25 cellular contexts compared by ENCODE assay signal in the genomic region with DNA sequence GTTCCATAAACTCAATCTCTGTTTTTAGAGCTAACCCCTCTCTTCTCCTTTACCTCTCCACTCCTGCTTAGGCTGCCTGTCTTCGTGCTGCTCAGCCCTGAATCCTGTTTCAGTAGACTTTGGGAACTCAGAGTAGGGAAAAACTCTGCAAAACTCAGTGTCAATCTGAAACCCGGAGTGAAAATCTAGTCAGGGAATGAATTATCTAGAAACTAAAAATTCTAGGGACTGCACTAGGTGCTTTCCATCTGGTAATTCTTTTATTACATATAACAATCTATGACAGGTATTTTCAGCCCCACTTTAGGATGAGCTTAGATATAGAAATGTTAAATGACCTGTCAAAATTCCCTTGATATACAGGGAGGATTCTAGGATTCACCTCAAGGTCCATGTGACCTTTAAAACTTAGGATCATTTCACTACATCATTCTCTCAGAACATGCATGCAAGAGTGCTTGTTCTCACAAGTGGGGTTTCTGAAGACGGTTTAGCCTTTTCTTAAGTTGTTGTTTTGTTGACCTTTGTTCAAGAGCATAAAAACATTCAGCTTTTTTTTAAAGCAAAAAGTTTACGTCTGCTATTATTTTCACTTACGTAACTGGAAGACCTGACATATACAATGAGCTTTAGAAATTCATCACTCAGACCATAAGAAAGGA.
DNase-seq lines count a peak whose midpoint lies in the region; ATAC-seq and TF ChIP-seq lines count a peak whose summit lies in the region.
"Had no signal": no experiment of that assay in that cellular context is flagged by ENCODE, and none has a peak within 500 bp of the region (broad histone marks: within the 10 kb centered on the region; RNA-seq: fewer than 3 reads in every experiment).

No MANE protein-coding gene starts in this region.

- H3K23ac ChIP-seq in IMR-90 (ENCODE audit: low read depth, low read length), result peak overlapping the region; percentile 97

- H3K9ac ChIP-seq in IMR-90 (ENCODE audit: low read depth, low read length) (peak overlapping the region; percentile 81; the same call in 1 of the 2 replicates), mammary epithelial cell (ENCODE audit: insufficient read depth, low read length) (no peak overlapping the region)

- peak overlapping the region; percentile 99 for H3K4ac ChIP-seq in IMR-90 (ENCODE audit: low read depth, low read length)

- peaks cover 2% of the 10 kb centered on the region for H3K9me1 ChIP-seq in IMR-90 (ENCODE audit: insufficient read depth, low read length)

- H3K18ac ChIP-seq in IMR-90 (ENCODE audit: low read depth, low read length), result peak overlapping the region; percentile 99

- H2BK120ac ChIP-seq in IMR-90 (ENCODE audit: low read depth, low read length), result peak overlapping the region; percentile 100

- ATAC-seq in GM21529 (IDR thresholded peaks at IDR 0.05; ENCODE audit: unreplicated experiment), result peak; percentile 42
- no peak for ATAC-seq in IMR-90 (ENCODE audit: low read depth)
- no peak for ATAC-seq in GM19397 (IDR thresholded peaks at IDR 0.05; ENCODE audit: unreplicated experiment)
- ATAC-seq: activated CD4-positive, CD25-positive, alpha-beta regulatory T cell treated with anti-CD3 and anti-CD28 coated beads, Interleukin-2, amount 50 U/mL, for 24 hours; activated T-cell treated with anti-CD3 and anti-CD28 coated beads, Interleukin-2, amount 50 U/mL, for 4 hours; CD8-positive, alpha-beta T cell; left lung; Right ventricle myocardium inferior had no signal

- H3K56ac ChIP-seq in IMR-90 (ENCODE audit: extremely low read depth, insufficient read depth, low read length), result peak overlapping the region; percentile 60

- BruUV-seq in IMR-90 (replicated peaks; lab: Mats Ljungman, UMichigan), result no TSS peak
- BruUV-seq in mammary epithelial cell (replicated peaks; lab: Mats Ljungman, UMichigan), result no TSS peak

- H2AFZ ChIP-seq in IMR-90 (replicated peaks; ENCODE audit: low read length, poor library complexity) (peak overlapping the region; percentile 92), mammary epithelial cell (ENCODE audit: low read depth, low read length) (no peak overlapping the region)

- H4K5ac ChIP-seq in IMR-90 (ENCODE audit: low read depth, low read length), result peak overlapping the region; percentile 99

- POLR2A ChIA-PET in IMR-90 (lab: Charles Lee; ENCODE audit: unreplicated experiment), result no interaction called here

- H3K27me3 ChIP-seq in IMR-90 (ENCODE audit: control insufficient read depth, insufficient read depth, low read length) (no peaks in the 10 kb centered on the region), testis (no peaks in the 10 kb centered on the region), mammary epithelial cell (ENCODE audit: insufficient read depth, low read length) (no peaks in the 10 kb centered on the region)
- H3K27me3 ChIP-seq: left lung had no signal

- peak overlapping the region; percentile 96 for H3K27ac ChIP-seq in IMR-90 (ENCODE audit: insufficient read depth, low read length)
- no peak overlapping the region for H3K27ac ChIP-seq in testis
- H3K27ac ChIP-seq in mammary epithelial cell (ENCODE audit: insufficient read depth, low read depth, low read length), result no peak overlapping the region
- H3K27ac ChIP-seq: left lung had no signal

- in situ Hi-C loops in IMR-90 (cut with MboI; ENCODE audit: low sequenced_read_pairs) (no loop called here), mammary epithelial cell (cut with MboI; ENCODE audit: low sequenced_read_pairs in 2 of 2) (no loop called here)

- H4K20me1 ChIP-seq in IMR-90 (ENCODE audit: insufficient read depth, low read length) (no peaks in the 10 kb centered on the region), mammary epithelial cell (ENCODE audit: insufficient read depth, low read length) (no peaks in the 10 kb centered on the region)

- H3K9me3 ChIP-seq in IMR-90 (ENCODE audit: control insufficient read depth, insufficient read depth, low read length), result no peaks in the 10 kb centered on the region
- no peaks in the 10 kb centered on the region for H3K9me3 ChIP-seq in testis
- H3K9me3 ChIP-seq in mammary epithelial cell (replicated peaks; ENCODE audit: insufficient read depth, low read length), result no peaks in the 10 kb centered on the region
- H3K9me3 ChIP-seq: HAP-1 had no signal

- no peak overlapping the region for H2AK9ac ChIP-seq in IMR-90 (replicated peaks; ENCODE audit: low read depth, low read length, poor library complexity)

- no peak for TF ChIP-seq RAD21 in IMR-90 (IDR thresholded peaks at IDR 0.05; ENCODE audit: low read length)

- dilution Hi-C loops in IMR-90 (cut with HindIII; ENCODE audit: low sequenced_read_pairs, unreplicated experiment), result no loop called here
- dilution Hi-C loops in mammary epithelial cell (cut with HindIII; ENCODE audit: low sequenced_read_pairs), result no loop called here

- no peaks in the 10 kb centered on the region for H3K79me2 ChIP-seq in mammary epithelial cell (ENCODE audit: insufficient read depth, low read length)

- H3K14ac ChIP-seq in IMR-90 (replicated peaks; ENCODE audit: low read depth, low read length), result peak overlapping the region; percentile 98

- TF ChIP-seq CTCF in IMR-90 (conservative IDR thresholded peaks at IDR 0.05; ENCODE audit: low read depth, low read length) (no peak), fibroblast of villous mesenchyme (IDR thresholded peaks at IDR 0.05; ENCODE audit: insufficient read depth, low read depth, low read length) (no peak), testis (IDR thresholded peaks at IDR 0.05) (no peak), mammary epithelial cell (conservative IDR thresholded peaks at IDR 0.05 in 1 of 2, IDR thresholded peaks at IDR 0.05 in 1 of 2; ENCODE audit: extremely low read depth in 1 of 2, insufficient read depth in 1 of 2, low read depth in 1 of 2, low read length in 2 of 2) (no peak)

- TF ChIP-seq POLR2A in IMR-90 (IDR thresholded peaks at IDR 0.05; ENCODE audit: low read depth, low read length) (no peak), testis (IDR thresholded peaks at IDR 0.05) (no peak)

- peak overlapping the region; percentile 97 for H4K91ac ChIP-seq in IMR-90 (ENCODE audit: insufficient read depth, low read depth, low read length)

- H3K4me2 ChIP-seq in IMR-90 (ENCODE audit: low read depth, low read length), result no peak overlapping the region
- H3K4me2 ChIP-seq in mammary epithelial cell (ENCODE audit: insufficient read depth, low read depth, low read length), result no peak overlapping the region

- DNase-seq in IMR-90, result no peak
- peak; percentile 57 for DNase-seq in fibroblast of villous mesenchyme (ENCODE audit: low read depth)
- no peak for DNase-seq in testis
- no peak for DNase-seq in mammary epithelial cell
- no peak for DNase-seq in NCI-H82 treated with DMSO at 0.1 percent for 48 hours (lab: John Stamatoyannopoulos, UW; ENCODE audit: unreplicated experiment)
- DNase-seq: activated naive CD4-positive, alpha-beta T cell treated with anti-CD3 and anti-CD28 coated beads, Interleukin-2, amount 50 U/mL, for 16 hours; activated T-cell treated with anti-CD3 and anti-CD28 coated beads, Interleukin-2, amount 50 U/mL, for 4 hours; anterior cingulate cortex; CD8-positive, alpha-beta T cell; central memory CD4-positive, alpha-beta T cell; GF-D8; immature natural killer cell; left lung; midbrain; NCI-H1048; NCI-H187 treated with DMSO at 0.1 percent for 48 hours; NCI-H2227 treated with DMSO at 0.1 percent for 48 hours; nephron progenitor cell; posterior cingulate gyrus; SW 1271 had no signal

- H3K79me1 ChIP-seq in IMR-90 (ENCODE audit: low read depth in 1 of 2, low read length in 2 of 2), result peaks cover 0 to 3% of the 10 kb centered on the region in 2 experiments; a peak in 1 of 4 replicates

- no peak overlapping the region for H3K4me3 ChIP-seq in IMR-90 (ENCODE audit: insufficient read depth, low read depth, low read length)
- H3K4me3 ChIP-seq in fibroblast of villous mesenchyme (ENCODE audit: low read depth, low read length), result no peak overlapping the region
- no peak overlapping the region for H3K4me3 ChIP-seq in testis
- H3K4me3 ChIP-seq in mammary epithelial cell (replicated peaks in 1 of 3; ENCODE audit: insufficient read depth in 1 of 3, low read depth in 2 of 3, low read length in 3 of 3), result no peak overlapping the region
- H3K4me3 ChIP-seq: HAP-1, left lung had no signal

- intact Hi-C loops in IMR-90 (cut with micrococcal nuclease) (no loop called here), testis (cut with DNase I; ENCODE audit: low total_unique reads) (no loop called here), mammary epithelial cell (cut with micrococcal nuclease) (no loop called here)

- no CpG with 5 or more reads among the region's 5 CpGs for WGBS in IMR-90 (ENCODE audit: extremely low coverage in 2 of 2, insufficient read length in 1 of 2), 2 experiments
- 69 to 91% methylated on average over 5 of the region's 5 CpGs for WGBS in testis, 2 donors
- 82% methylated on average over 5 of the region's 5 CpGs for WGBS in mammary epithelial cell (ENCODE audit: low coverage, missing lambda C conversion rate)

- H2AK5ac ChIP-seq in IMR-90 (ENCODE audit: low read depth, low read length), result peak overlapping the region; percentile 100

- H3K4me1 ChIP-seq in IMR-90 (ENCODE audit: control insufficient read depth, insufficient read depth, low read length), result peaks cover 2% of the 10 kb centered on the region; the same call in 1 of the 2 replicates
- H3K4me1 ChIP-seq in testis, result no peaks in the 10 kb centered on the region
- no peaks in the 10 kb centered on the region for H3K4me1 ChIP-seq in mammary epithelial cell (ENCODE audit: insufficient read depth, low read length)
- H3K4me1 ChIP-seq: HAP-1, left lung had no signal

- H2BK5ac ChIP-seq in IMR-90 (ENCODE audit: low read depth, low read length, poor library complexity, severe bottlenecking), result peak overlapping the region; percentile 99

- CTCF ChIA-PET in IMR-90 (lab: Yijun Ruan, JAX) (no interaction called here), mammary epithelial cell (lab: Charles Lee; ENCODE audit: low non-redundant PET) (no interaction called here)

- peak overlapping the region; percentile 100 for H2BK20ac ChIP-seq in IMR-90 (ENCODE audit: low read depth, low read length)

- peak overlapping the region; percentile 95 to 98 for H4K8ac ChIP-seq in IMR-90 (ENCODE audit: low read depth in 2 of 2, low read length in 2 of 2)

- H2BK15ac ChIP-seq in IMR-90 (ENCODE audit: low read depth, low read length), result peak overlapping the region; percentile 100

- no peaks in the 10 kb centered on the region for H3K36me3 ChIP-seq in IMR-90 (ENCODE audit: control insufficient read depth, insufficient read depth, low read length)
- H3K36me3 ChIP-seq in testis (ENCODE audit: low read depth, missing control alignments), result no peaks in the 10 kb centered on the region
- no peaks in the 10 kb centered on the region for H3K36me3 ChIP-seq in mammary epithelial cell (ENCODE audit: insufficient read depth, low read length)
- H3K36me3 ChIP-seq: HAP-1, left lung had no signal

TF ChIP-seq in IMR-90, 13 proteins besides CTCF, POLR2A, EP300 and RAD21:
- TF ChIP-seq RFX5 (IDR thresholded peaks at IDR 0.05; ENCODE audit: low read depth, low read length), result peak; percentile 12; the same call in 1 of the 2 replicates
- TF ChIP-seq MAZ (IDR thresholded peaks at IDR 0.05; ENCODE audit: borderline replicate concordance, low read depth, low read length), result no peak
- no peak for TF ChIP-seq MAFK (IDR thresholded peaks at IDR 0.05; ENCODE audit: low read depth, low read length)
